ENCODE assay signal across 16 cellular contexts in the genomic region with DNA sequence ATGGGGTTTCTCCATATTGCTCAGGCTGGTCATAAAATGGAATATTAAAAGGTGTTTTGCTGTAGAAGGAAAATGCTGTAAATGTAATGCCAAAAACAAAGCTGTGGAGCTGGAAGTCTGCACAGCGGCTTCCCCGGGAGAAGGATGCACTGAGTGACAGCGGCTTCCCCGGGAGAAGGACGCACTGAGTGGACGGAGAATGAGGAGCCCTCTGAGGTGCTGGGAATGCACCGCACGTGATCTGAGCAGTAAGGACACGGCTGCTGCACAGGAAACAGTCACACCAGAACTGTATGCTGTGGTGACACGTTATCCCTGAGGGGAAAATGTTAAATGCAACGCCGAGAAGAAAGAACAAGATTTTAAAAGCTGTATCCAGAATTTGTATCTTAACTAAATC. TPM values are rescaled to one million over a fixed set of nuclear protein-coding genes. Genes with fewer than 3 reads are reported as not detected.
DNase-seq lines count a peak whose midpoint lies in the region; ATAC-seq and TF ChIP-seq lines count a peak whose summit lies in the region.
"Had no signal": no experiment of that assay in that cellular context is flagged by ENCODE, and none has a peak within 500 bp of the region (broad histone marks: within the 10 kb centered on the region; RNA-seq: fewer than 3 reads in every experiment).

No MANE protein-coding gene starts in this region.

- peak overlapping the region in 2 of 3 experiments; percentile 52 to 60 for H3K4me3 Mint-ChIP-seq in nephron
- H3K4me3 Mint-ChIP-seq: B cell; CD14-positive monocyte; CD8-positive, alpha-beta T cell had no signal

- peaks cover 14% of the 10 kb centered on the region for H3K36me3 Mint-ChIP-seq in nephron (ENCODE audit: low read depth)

- no peak for ATAC-seq in left ventricle myocardium superior
- ATAC-seq: CD8-positive, alpha-beta T cell; HCT116 had no signal

- H3K27ac ChIP-seq in left ventricle myocardium inferior (replicated peaks): no peak overlapping the region
- peak overlapping the region; percentile 75; the same call in 1 of the 2 replicates for H3K27ac ChIP-seq in SK-N-MC
- no peak overlapping the region for H3K27ac ChIP-seq in brain microvascular endothelial cell
- H3K27ac ChIP-seq: GM23248 had no signal

- H3K36me3 ChIP-seq in left ventricle myocardium inferior: peaks cover 39% of the 10 kb centered on the region
- H3K36me3 ChIP-seq in SK-N-MC (ENCODE audit: insufficient read depth, low read length): peaks cover 6% of the 10 kb centered on the region; the same call in 1 of the 2 replicates
- peaks cover 6% of the 10 kb centered on the region for H3K36me3 ChIP-seq in brain microvascular endothelial cell (replicated peaks)

- TF ChIP-seq CTCF in left ventricle myocardium inferior (IDR thresholded peaks at IDR 0.05; ENCODE audit: borderline replicate concordance) (no peak), nephron (IDR thresholded peaks at IDR 0.05; ENCODE audit: unreplicated experiment in 3 of 3) (no peak), brain microvascular endothelial cell (IDR thresholded peaks at IDR 0.05; ENCODE audit: low read depth, low read length, missing control alignments) (no peak)

- DNase-seq in left ventricle myocardium superior (peak; percentile 0), left ventricle myocardium inferior (no peak), SK-N-MC (ENCODE audit: low read depth, low spot score) (no peak), brain microvascular endothelial cell (no peak)
- DNase-seq in activated CD8-positive, alpha-beta memory T cell treated with anti-CD3 and anti-CD28 coated beads, Interleukin-2, amount 50 U/mL, for 48 hours: no peak
- no peak for DNase-seq in stimulated activated CD4-positive, alpha-beta T cell treated with anti-CD3 and anti-CD28 coated beads, Interleukin-4, amount 100 ng/mL, for 1 hour
- DNase-seq: CD8-positive, alpha-beta T cell; COR-L47; DMS153; DMS79 treated with DMSO at 0.1 percent for 48 hours; EL; GM23248 had no signal

- peaks cover 45% of the 10 kb centered on the region for H3K4me1 ChIP-seq in left ventricle myocardium inferior

- H3K27me3 ChIP-seq in left ventricle myocardium inferior (ENCODE audit: low read depth) (no peaks in the 10 kb centered on the region), brain microvascular endothelial cell (replicated peaks) (no peaks in the 10 kb centered on the region)

- H3K4me1 Mint-ChIP-seq in nephron: peaks cover 38% of the 10 kb centered on the region
- H3K4me1 Mint-ChIP-seq: CD14-positive monocyte had no signal

- intact Hi-C loops in left ventricle myocardium superior (cut with micrococcal nuclease) (no loop called here), left ventricle myocardium inferior (cut with micrococcal nuclease) (no loop called here)

- H3K9me3 ChIP-seq in left ventricle myocardium inferior (replicated peaks): no peaks in the 10 kb centered on the region
- H3K9me3 ChIP-seq in SK-N-MC (ENCODE audit: low read depth, low read length): no peaks in the 10 kb centered on the region

- peaks cover 3% of the 10 kb centered on the region for H3K27me3 Mint-ChIP-seq in nephron (ENCODE audit: low read depth)
- H3K27me3 Mint-ChIP-seq: B cell had no signal

- in situ Hi-C loops in brain microvascular endothelial cell (cut with HindIII; ENCODE audit: low pct_ligation_motif_present, low sequenced_read_pairs): no loop called here

- H3K4me3 ChIP-seq in left ventricle myocardium inferior (no peak overlapping the region), SK-N-MC (no peak overlapping the region), brain microvascular endothelial cell (ENCODE audit: low read depth, low read length) (no peak overlapping the region)
- H3K4me3 ChIP-seq: GM23248 had no signal

- H3K27ac Mint-ChIP-seq in nephron: peak overlapping the region in 2 of 3 experiments; percentile 31 to 41
- H3K27ac Mint-ChIP-seq: B cell; CD8-positive, alpha-beta T cell had no signal

- no peaks in the 10 kb centered on the region for H3K9me3 Mint-ChIP-seq in nephron
- H3K9me3 Mint-ChIP-seq: CD8-positive, alpha-beta T cell had no signal

- no peak overlapping the region for H3K9ac ChIP-seq in SK-N-MC (ENCODE audit: insufficient read length)
- H3K9ac ChIP-seq: GM23248 had no signal

RNA-seq across cellular contexts. Expression of a gene that starts 24.6 kb away (rescaled TPM):
- 28.9 TPM for total RNA-seq in left ventricle myocardium superior
- total RNA-seq in left ventricle myocardium inferior: 33.2 TPM
